Comparison of ENCODE assay signal across 1 cellular context in the genomic region with DNA sequence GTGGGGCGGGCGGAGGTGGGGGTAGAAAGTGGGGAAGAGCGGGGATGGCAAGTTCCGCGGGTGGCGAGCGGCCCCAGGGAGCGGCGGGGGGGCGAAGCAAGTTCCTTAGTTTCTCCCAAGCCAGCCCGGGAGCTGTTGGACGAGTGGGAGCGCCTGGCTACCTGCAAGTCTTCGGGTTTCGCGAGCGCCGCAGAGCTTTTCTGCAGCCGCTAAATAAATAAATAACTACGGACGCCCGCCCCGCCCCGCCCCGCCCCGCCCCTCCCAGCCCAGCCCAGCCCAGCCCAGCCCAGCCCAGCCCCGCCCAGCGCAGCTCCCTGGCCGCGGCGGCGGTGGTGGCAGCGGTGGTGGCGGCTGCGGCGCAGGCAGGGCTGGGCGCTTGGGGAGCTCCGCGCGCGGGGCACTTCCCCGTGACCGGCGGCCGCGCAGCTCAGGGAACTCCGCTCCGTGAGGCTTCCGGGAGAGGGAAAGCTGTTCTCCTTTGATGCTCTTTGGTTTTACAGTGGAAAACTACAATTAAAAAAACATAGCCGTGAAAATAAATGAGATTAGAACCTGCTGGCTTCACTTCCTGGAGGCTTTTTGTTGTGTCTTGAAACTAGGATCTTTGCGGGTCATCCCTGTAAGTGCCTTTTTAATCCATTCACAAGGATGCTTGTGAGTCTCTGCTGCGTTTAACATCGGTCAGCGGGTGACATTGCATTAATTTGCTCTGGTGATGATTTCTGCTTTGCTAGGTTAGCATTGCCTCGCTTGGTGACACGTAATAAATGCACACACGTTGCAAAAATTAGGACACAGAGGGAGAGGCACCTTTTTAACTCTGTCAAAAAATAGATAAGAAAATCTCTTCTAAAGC.
TF ChIP-seq lines count a peak whose summit lies in the region.

Gene UBE2L5, plus strand, starts transcription at position 438 of the 859 bp plus-strand sequence. CDS start 5,498 bp downstream, outside the sequence.

TF ChIP-seq in K562, 482 proteins besides CTCF, POLR2A, EP300 and RAD21 (continued from another document):
- no peak for TF ChIP-seq ZNF280B (CRISPR knock-in tag; IDR thresholded peaks at IDR 0.05)
- no peak for TF ChIP-seq ZNF785 (CRISPR knock-in tag; IDR thresholded peaks at IDR 0.05)
- no peak for TF ChIP-seq ZKSCAN8 (CRISPR knock-in tag; IDR thresholded peaks at IDR 0.05)
- no peak for TF ChIP-seq MYC (IDR thresholded peaks at IDR 0.05; ENCODE audit: low read depth, low read length)
- no peak for TF ChIP-seq MYC (CRISPR knock-in tag; IDR thresholded peaks at IDR 0.05; ENCODE audit: borderline replicate concordance, low read depth)
- TF ChIP-seq KAT2B (IDR thresholded peaks at IDR 0.05; ENCODE audit: low read depth, low read length): no peak
- TF ChIP-seq ILF3 (IDR thresholded peaks at IDR 0.05; ENCODE audit: borderline replicate concordance): no peak
- TF ChIP-seq MAFK (IDR thresholded peaks at IDR 0.05; ENCODE audit: low read length): 0 out of 2 replicates have a peak, but pooled peaks have one; percentile 16
- peak; percentile 86 for TF ChIP-seq ZNF263 (CRISPR knock-in tag; IDR thresholded peaks at IDR 0.05; ENCODE audit: borderline replicate concordance)
- no peak for TF ChIP-seq PHB (CRISPR knock-in tag; IDR thresholded peaks at IDR 0.05)
- TF ChIP-seq PTRF (tag; IDR thresholded peaks at IDR 0.05): no peak
- no peak for TF ChIP-seq MYNN (IDR thresholded peaks at IDR 0.05)
- no peak for TF ChIP-seq MYNN (CRISPR knock-in tag; IDR thresholded peaks at IDR 0.05)
- TF ChIP-seq, protein P1, sequence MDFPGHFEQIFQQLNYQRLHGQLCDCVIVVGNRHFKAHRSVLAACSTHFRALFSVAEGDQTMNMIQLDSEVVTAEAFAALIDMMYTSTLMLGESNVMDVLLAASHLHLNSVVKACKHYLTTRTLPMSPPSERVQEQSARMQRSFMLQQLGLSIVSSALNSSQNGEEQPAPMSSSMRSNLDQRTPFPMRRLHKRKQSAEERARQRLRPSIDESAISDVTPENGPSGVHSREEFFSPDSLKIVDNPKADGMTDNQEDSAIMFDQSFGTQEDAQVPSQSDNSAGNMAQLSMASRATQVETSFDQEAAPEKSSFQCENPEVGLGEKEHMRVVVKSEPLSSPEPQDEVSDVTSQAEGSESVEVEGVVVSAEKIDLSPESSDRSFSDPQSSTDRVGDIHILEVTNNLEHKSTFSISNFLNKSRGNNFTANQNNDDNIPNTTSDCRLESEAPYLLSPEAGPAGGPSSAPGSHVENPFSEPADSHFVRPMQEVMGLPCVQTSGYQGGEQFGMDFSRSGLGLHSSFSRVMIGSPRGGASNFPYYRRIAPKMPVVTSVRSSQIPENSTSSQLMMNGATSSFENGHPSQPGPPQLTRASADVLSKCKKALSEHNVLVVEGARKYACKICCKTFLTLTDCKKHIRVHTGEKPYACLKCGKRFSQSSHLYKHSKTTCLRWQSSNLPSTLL (IDR thresholded peaks at IDR 0.05): no peak
- peak; percentile 44 for TF ChIP-seq PCBP1 (IDR thresholded peaks at IDR 0.05; ENCODE audit: low read depth, low read length, poor library complexity, severe bottlenecking)
- peak; percentile 21; the same call in 1 of the 2 replicates for TF ChIP-seq EP400 (IDR thresholded peaks at IDR 0.05)
- TF ChIP-seq MLX (CRISPR knock-in tag; conservative IDR thresholded peaks at IDR 0.05): no peak
- TF ChIP-seq ZNF212 (CRISPR knock-in tag; IDR thresholded peaks at IDR 0.05): no peak
- TF ChIP-seq POLR2G (IDR thresholded peaks at IDR 0.05; ENCODE audit: low read depth, low read length): peak; percentile 79
- no peak for TF ChIP-seq NFRKB (IDR thresholded peaks at IDR 0.05; ENCODE audit: low read depth)
- no peak for TF ChIP-seq E2F8 (IDR thresholded peaks at IDR 0.05; ENCODE audit: low read depth, partially characterized antibody)
